Comparison of ENCODE assay signal across 1 cellular context in the genomic region with DNA sequence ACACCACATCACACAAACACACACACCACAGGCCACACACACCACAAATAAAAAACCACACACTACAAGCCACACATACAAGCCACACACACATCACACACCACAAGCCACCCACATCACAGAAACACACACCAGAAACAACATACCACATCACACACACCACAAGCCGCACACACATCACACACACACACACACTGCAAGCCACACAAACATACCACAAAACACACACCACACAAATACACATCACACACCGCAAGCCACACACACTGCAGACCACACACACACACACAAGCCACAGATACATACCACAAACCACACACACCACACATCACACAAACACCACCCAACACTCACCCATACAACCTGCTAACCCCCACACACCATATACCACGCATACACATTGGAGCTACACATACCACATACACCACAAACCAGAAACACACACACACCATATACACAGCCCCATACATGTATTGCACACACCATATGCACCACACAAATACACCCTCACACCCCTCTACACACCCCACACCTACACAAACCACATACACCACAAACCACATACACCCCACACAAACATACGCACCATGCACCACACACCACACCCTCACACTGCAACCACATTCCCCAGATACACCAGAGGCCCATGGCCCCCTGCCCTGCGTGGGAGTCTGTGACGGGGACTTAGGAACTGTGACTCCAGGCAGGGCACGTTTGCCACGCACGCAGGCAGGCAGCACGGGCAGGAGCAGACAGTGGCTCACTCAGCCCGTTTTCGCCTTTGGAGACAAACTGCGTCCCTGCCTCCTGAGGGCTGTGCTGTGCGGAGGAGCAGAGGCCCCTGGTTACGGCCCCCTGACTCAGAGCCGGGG.
TF ChIP-seq lines count a peak whose summit lies in the region.

No MANE protein-coding gene starts in this region.

TF ChIP-seq in K562, 482 proteins besides CTCF, POLR2A, EP300 and RAD21 (continued from another document and continues in another):
- TF ChIP-seq, protein P1, sequence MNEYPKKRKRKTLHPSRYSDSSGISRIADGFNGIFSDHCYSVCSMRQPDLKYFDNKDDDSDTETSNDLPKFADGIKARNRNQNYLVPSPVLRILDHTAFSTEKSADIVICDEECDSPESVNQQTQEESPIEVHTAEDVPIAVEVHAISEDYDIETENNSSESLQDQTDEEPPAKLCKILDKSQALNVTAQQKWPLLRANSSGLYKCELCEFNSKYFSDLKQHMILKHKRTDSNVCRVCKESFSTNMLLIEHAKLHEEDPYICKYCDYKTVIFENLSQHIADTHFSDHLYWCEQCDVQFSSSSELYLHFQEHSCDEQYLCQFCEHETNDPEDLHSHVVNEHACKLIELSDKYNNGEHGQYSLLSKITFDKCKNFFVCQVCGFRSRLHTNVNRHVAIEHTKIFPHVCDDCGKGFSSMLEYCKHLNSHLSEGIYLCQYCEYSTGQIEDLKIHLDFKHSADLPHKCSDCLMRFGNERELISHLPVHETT (CRISPR knock-in tag; conservative IDR thresholded peaks at IDR 0.05 in 1 of 2, IDR thresholded peaks at IDR 0.05 in 1 of 2) = no peak
- TF ChIP-seq TAL1 (IDR thresholded peaks at IDR 0.05) (no peak), ETV5 (CRISPR knock-in tag; IDR thresholded peaks at IDR 0.05; ENCODE audit: low read depth) (0 out of 2 replicates have a peak, but pooled peaks have one; percentile 24), NBN (IDR thresholded peaks at IDR 0.05; ENCODE audit: low read depth) (no peak), TSC22D4 (tag; IDR thresholded peaks at IDR 0.05) (no peak), ZNF764 (CRISPR knock-in tag; IDR thresholded peaks at IDR 0.05; ENCODE audit: low read depth) (no peak), SP2 (IDR thresholded peaks at IDR 0.05; ENCODE audit: extremely low read depth, low read depth, low read length, poor library complexity, severe bottlenecking) (no peak), ZNF75A (CRISPR knock-in tag; IDR thresholded peaks at IDR 0.05) (no peak), SREBF2 (CRISPR knock-in tag; IDR thresholded peaks at IDR 0.05) (no peak), BCL6 (CRISPR knock-in tag; IDR thresholded peaks at IDR 0.05) (no peak), HNRNPLL (IDR thresholded peaks at IDR 0.05; ENCODE audit: low read depth, low read length, poor library complexity, severe bottlenecking) (peak; percentile 2), NFIX (CRISPR knock-in tag; IDR thresholded peaks at IDR 0.05; ENCODE audit: low read depth) (no peak), E2F3 (CRISPR knock-in tag; IDR thresholded peaks at IDR 0.05) (no peak), NEUROD1 (IDR thresholded peaks at IDR 0.05; ENCODE audit: borderline replicate concordance, low read depth, low read length, partially characterized antibody) (no peak), TARDBP (IDR thresholded peaks at IDR 0.05) (0 out of 2 replicates have a peak, but pooled peaks have one; percentile 19), TEAD2 (tag; IDR thresholded peaks at IDR 0.05) (no peak), ZC3H8 (IDR thresholded peaks at IDR 0.05) (no peak), ZNF239 (CRISPR knock-in tag; IDR thresholded peaks at IDR 0.05) (no peak), FOXJ3 (CRISPR knock-in tag; IDR thresholded peaks at IDR 0.05) (no peak), LARP7 (IDR thresholded peaks at IDR 0.05) (peak; percentile 92), ZNF140 (CRISPR knock-in tag; IDR thresholded peaks at IDR 0.05) (no peak), HMG20B (CRISPR knock-in tag; IDR thresholded peaks at IDR 0.05) (no peak), TCF3 (CRISPR knock-in tag; IDR thresholded peaks at IDR 0.05) (no peak), PTTG1 (tag; IDR thresholded peaks at IDR 0.05; ENCODE audit: low read depth) (no peak), POLR2AphosphoS2 (IDR thresholded peaks at IDR 0.05; ENCODE audit: low read length) (no peak), CBFA2T3 (IDR thresholded peaks at IDR 0.05) (peak; percentile 18; the same call in 1 of the 2 replicates), FOXJ2 (tag; IDR thresholded peaks at IDR 0.05) (no peak), SRSF9 (IDR thresholded peaks at IDR 0.05; ENCODE audit: borderline replicate concordance, low read depth, low read length) (no peak), CBX8 (IDR thresholded peaks at IDR 0.05; ENCODE audit: borderline replicate concordance, extremely low read depth, low read depth, low read length, poor library complexity, severe bottlenecking) (no peak), ZNF766 (CRISPR knock-in tag; conservative IDR thresholded peaks at IDR 0.05) (no peak), STAG1 (CRISPR knock-in tag; IDR thresholded peaks at IDR 0.05; ENCODE audit: borderline replicate concordance) (0 out of 2 replicates have a peak, but pooled peaks have one; percentile 23), NCOA4 (IDR thresholded peaks at IDR 0.05; ENCODE audit: partially characterized antibody) (peak; percentile 33), KDM1A (IDR thresholded peaks at IDR 0.05) (0 out of 4 replicates have a peak, but pooled peaks of 1 of the 2 experiments have one; percentile 33), MCM2 (IDR thresholded peaks at IDR 0.05; ENCODE audit: low read depth) (no peak), U2AF2 (optimal IDR thresholded peaks at IDR 0.05; ENCODE audit: low read depth, low read length) (no peak), ZNF77 (CRISPR knock-in tag; IDR thresholded peaks at IDR 0.05) (no peak), ETS2 (tag; IDR thresholded peaks at IDR 0.05; ENCODE audit: borderline replicate concordance, poor library complexity, severe bottlenecking) (no peak), CBFA2T2 (conservative IDR thresholded peaks at IDR 0.05) (no peak), ETV6 (IDR thresholded peaks at IDR 0.05; ENCODE audit: borderline replicate concordance in 1 of 2, low read depth in 2 of 2, low read length in 1 of 2) (no peak), ETV6 (CRISPR knock-in tag; IDR thresholded peaks at IDR 0.05; ENCODE audit: borderline replicate concordance) (peak; percentile 91), LCOR (CRISPR knock-in tag; IDR thresholded peaks at IDR 0.05) (no peak)
- TF ChIP-seq, protein P2, sequence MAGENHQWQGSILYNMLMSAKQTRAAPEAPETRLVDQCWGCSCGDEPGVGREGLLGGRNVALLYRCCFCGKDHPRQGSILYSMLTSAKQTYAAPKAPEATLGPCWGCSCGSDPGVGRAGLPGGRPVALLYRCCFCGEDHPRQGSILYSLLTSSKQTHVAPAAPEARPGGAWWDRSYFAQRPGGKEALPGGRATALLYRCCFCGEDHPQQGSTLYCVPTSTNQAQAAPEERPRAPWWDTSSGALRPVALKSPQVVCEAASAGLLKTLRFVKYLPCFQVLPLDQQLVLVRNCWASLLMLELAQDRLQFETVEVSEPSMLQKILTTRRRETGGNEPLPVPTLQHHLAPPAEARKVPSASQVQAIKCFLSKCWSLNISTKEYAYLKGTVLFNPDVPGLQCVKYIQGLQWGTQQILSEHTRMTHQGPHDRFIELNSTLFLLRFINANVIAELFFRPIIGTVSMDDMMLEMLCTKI (IDR thresholded peaks at IDR 0.05; ENCODE audit: partially characterized antibody) = no peak
- TF ChIP-seq, protein P3, sequence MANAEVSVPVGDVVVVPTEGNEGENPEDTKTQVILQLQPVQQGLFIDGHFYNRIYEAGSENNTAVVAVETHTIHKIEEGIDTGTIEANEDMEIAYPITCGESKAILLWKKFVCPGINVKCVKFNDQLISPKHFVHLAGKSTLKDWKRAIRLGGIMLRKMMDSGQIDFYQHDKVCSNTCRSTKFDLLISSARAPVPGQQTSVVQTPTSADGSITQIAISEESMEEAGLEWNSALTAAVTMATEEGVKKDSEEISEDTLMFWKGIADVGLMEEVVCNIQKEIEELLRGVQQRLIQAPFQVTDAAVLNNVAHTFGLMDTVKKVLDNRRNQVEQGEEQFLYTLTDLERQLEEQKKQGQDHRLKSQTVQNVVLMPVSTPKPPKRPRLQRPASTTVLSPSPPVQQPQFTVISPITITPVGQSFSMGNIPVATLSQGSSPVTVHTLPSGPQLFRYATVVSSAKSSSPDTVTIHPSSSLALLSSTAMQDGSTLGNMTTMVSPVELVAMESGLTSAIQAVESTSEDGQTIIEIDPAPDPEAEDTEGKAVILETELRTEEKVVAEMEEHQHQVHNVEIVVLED (CRISPR knock-in tag; IDR thresholded peaks at IDR 0.05) = no peak
- TF ChIP-seq, protein P4, sequence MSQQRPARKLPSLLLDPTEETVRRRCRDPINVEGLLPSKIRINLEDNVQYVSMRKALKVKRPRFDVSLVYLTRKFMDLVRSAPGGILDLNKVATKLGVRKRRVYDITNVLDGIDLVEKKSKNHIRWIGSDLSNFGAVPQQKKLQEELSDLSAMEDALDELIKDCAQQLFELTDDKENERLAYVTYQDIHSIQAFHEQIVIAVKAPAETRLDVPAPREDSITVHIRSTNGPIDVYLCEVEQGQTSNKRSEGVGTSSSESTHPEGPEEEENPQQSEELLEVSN (IDR thresholded peaks at IDR 0.05; ENCODE audit: borderline replicate concordance in 1 of 2, extremely low read depth in 1 of 2, insufficient read depth in 1 of 2, insufficient read length in 1 of 2, low read depth in 1 of 2, low read length in 1 of 2, poor library complexity in 1 of 2, severe bottlenecking in 1 of 2) = no peak
- TF ChIP-seq, protein P5, sequence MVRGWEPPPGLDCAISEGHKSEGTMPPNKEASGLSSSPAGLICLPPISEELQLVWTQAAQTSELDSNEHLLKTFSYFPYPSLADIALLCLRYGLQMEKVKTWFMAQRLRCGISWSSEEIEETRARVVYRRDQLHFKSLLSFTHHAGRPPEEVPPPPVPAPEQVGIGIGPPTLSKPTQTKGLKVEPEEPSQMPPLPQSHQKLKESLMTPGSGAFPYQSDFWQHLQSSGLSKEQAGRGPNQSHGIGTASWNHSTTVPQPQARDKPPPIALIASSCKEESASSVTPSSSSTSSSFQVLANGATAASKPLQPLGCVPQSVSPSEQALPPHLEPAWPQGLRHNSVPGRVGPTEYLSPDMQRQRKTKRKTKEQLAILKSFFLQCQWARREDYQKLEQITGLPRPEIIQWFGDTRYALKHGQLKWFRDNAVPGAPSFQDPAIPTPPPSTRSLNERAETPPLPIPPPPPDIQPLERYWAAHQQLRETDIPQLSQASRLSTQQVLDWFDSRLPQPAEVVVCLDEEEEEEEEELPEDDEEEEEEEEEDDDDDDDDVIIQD (CRISPR knock-in tag; IDR thresholded peaks at IDR 0.05) = no peak
- TF ChIP-seq, protein P6, sequence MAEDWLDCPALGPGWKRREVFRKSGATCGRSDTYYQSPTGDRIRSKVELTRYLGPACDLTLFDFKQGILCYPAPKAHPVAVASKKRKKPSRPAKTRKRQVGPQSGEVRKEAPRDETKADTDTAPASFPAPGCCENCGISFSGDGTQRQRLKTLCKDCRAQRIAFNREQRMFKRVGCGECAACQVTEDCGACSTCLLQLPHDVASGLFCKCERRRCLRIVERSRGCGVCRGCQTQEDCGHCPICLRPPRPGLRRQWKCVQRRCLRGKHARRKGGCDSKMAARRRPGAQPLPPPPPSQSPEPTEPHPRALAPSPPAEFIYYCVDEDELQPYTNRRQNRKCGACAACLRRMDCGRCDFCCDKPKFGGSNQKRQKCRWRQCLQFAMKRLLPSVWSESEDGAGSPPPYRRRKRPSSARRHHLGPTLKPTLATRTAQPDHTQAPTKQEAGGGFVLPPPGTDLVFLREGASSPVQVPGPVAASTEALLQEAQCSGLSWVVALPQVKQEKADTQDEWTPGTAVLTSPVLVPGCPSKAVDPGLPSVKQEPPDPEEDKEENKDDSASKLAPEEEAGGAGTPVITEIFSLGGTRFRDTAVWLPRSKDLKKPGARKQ (CRISPR knock-in tag; IDR thresholded peaks at IDR 0.05) = no peak
- TF ChIP-seq, protein P7, sequence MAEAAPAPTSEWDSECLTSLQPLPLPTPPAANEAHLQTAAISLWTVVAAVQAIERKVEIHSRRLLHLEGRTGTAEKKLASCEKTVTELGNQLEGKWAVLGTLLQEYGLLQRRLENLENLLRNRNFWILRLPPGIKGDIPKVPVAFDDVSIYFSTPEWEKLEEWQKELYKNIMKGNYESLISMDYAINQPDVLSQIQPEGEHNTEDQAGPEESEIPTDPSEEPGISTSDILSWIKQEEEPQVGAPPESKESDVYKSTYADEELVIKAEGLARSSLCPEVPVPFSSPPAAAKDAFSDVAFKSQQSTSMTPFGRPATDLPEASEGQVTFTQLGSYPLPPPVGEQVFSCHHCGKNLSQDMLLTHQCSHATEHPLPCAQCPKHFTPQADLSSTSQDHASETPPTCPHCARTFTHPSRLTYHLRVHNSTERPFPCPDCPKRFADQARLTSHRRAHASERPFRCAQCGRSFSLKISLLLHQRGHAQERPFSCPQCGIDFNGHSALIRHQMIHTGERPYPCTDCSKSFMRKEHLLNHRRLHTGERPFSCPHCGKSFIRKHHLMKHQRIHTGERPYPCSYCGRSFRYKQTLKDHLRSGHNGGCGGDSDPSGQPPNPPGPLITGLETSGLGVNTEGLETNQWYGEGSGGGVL (CRISPR knock-in tag; IDR thresholded peaks at IDR 0.05) = no peak
- TF ChIP-seq, protein P8, sequence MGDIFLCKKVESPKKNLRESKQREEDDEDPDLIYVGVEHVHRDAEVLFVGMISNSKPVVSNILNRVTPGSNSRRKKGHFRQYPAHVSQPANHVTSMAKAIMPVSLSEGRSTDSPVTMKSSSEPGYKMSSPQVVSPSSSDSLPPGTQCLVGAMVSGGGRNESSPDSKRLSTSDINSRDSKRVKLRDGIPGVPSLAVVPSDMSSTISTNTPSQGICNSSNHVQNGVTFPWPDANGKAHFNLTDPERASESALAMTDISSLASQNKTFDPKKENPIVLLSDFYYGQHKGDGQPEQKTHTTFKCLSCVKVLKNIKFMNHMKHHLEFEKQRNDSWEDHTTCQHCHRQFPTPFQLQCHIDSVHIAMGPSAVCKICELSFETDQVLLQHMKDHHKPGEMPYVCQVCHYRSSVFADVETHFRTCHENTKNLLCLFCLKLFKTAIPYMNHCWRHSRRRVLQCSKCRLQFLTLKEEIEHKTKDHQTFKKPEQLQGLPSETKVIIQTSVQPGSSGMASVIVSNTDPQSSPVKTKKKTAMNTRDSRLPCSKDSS (IDR thresholded peaks at IDR 0.05; ENCODE audit: low read depth, partially characterized antibody) = no peak
- TF ChIP-seq, protein P9, sequence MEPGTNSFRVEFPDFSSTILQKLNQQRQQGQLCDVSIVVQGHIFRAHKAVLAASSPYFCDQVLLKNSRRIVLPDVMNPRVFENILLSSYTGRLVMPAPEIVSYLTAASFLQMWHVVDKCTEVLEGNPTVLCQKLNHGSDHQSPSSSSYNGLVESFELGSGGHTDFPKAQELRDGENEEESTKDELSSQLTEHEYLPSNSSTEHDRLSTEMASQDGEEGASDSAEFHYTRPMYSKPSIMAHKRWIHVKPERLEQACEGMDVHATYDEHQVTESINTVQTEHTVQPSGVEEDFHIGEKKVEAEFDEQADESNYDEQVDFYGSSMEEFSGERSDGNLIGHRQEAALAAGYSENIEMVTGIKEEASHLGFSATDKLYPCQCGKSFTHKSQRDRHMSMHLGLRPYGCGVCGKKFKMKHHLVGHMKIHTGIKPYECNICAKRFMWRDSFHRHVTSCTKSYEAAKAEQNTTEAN (CRISPR knock-in tag; IDR thresholded peaks at IDR 0.05) = no peak
- TF ChIP-seq, protein P10, sequence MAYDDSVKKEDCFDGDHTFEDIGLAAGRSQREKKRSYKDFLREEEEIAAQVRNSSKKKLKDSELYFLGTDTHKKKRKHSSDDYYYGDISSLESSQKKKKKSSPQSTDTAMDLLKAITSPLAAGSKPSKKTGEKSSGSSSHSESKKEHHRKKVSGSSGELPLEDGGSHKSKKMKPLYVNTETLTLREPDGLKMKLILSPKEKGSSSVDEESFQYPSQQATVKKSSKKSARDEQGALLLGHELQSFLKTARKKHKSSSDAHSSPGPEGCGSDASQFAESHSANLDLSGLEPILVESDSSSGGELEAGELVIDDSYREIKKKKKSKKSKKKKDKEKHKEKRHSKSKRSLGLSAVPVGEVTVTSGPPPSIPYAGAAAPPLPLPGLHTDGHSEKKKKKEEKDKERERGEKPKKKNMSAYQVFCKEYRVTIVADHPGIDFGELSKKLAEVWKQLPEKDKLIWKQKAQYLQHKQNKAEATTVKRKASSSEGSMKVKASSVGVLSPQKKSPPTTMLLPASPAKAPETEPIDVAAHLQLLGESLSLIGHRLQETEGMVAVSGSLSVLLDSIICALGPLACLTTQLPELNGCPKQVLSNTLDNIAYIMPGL (CRISPR knock-in tag; IDR thresholded peaks at IDR 0.05) = no peak
